Comparison of ENCODE assay signal across 33 cellular contexts in the genomic region with DNA sequence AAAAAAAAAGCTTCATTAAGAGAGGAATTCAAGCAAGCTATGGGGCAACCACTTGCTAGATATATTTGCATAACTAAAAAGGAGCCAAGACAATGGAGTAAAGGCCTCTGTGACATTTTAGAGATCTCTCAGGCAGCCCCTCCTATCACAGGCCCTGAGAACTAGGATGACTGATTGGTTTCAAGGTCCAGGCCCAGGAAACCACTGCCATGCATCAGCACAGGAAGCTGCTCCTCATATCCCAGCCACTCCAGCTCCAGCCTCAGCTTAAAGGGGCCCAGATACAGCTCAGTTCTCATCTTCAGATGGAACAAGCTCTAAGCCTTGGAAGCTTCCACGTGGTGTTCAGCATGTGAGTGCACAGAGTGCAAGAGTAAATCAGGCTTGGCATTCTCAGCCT. TPM values are rescaled to one million over a fixed set of nuclear protein-coding genes. Genes with fewer than 3 reads are reported as not detected.
DNase-seq lines count a peak whose midpoint lies in the region; ATAC-seq, FAIRE-seq and TF ChIP-seq lines count a peak whose summit lies in the region.
"Had no signal": no experiment of that assay in that cellular context is flagged by ENCODE, and none has a peak within 500 bp of the region (broad histone marks: within the 10 kb centered on the region; RNA-seq: fewer than 3 reads in every experiment).

No MANE protein-coding gene starts in this region.

- 0 out of 2 replicates have a peak overlapping the region, but pooled peaks have one; percentile 76 for H2BK15ac ChIP-seq in H1 (ENCODE audit: low read length)

- H3K23me2 ChIP-seq in H1 (ENCODE audit: low read depth, low read length), result no peaks in the 10 kb centered on the region

- peak; percentile 66 for DNase-seq in EH (ENCODE audit: low read depth)
- peak; percentile 27 for DNase-seq in LHCN-M2 (ENCODE audit: low read depth)
- DNase-seq in H1 (ENCODE audit: low read depth in 1 of 2, low spot score in 2 of 2), result no peak
- peak; percentile 50 for DNase-seq in kidney tubule cell (ENCODE audit: low spot score)
- no peak for DNase-seq in NCI-H526 (lab: John Stamatoyannopoulos, UW)
- no peak for DNase-seq in CD8-positive, alpha-beta T cell
- DNase-seq in SHP77 (lab: John Stamatoyannopoulos, UW), result no peak
- DNase-seq: activated CD4-positive, alpha-beta T cell treated with anti-CD3 and anti-CD28 coated beads for 1 hour; activated CD8-positive, alpha-beta T cell treated with anti-CD3 and anti-CD28 coated beads, Interleukin-2, amount 10 ng/mL, durations not matched to agents 7 days and 5 days; BE2C; central memory CD4-positive, alpha-beta T cell; endodermal cell; esophagus squamous epithelium; glutamatergic neuron; kidney; NCI-H187; NCI-H2171; NCI-H526 treated with DMSO at 0.1 percent for 48 hours; ovary; Peyer's patch; retina; stimulated activated CD4-positive, alpha-beta T cell treated with anti-CD3 and anti-CD28 coated beads, Interleukin-1b, Interleukin-23, amount 100 ng/mL, for 48 hours; transverse colon had no signal

- no peak overlapping the region for H3K4me3 Mint-ChIP-seq in CD8-positive, alpha-beta T cell
- H3K4me3 Mint-ChIP-seq: activated CD8-positive, alpha-beta T cell treated with anti-CD3 and anti-CD28 coated beads, Interleukin-2, amount 10 ng/mL, durations not matched to agents 7 days and 5 days; dendritic cell treated with granulocyte-macrophage colony-stimulating factor and Interleukin-4, amounts not matched to agents 40 ng/mL and 50 ng/mL, for 4 days; endodermal cell; natural killer cell treated with Interleukin-12 subunit alpha and Interleukin-12 subunit beta and Interleukin-15 and Interleukin-18, amount 100 ng/mL, for 72 hours had no signal

- CTCF ChIA-PET in H1 (lab: Charles Lee; ENCODE audit: partially characterized antibody), result interaction anchor here (0.6 to 1.1 kb wide), 3 partner anchors 17 to 246 kb away, joined by 3 read pairs; no protein-coding TSS in a partner anchor
- CTCF ChIA-PET in CD8-positive, alpha-beta T cell (lab: Charles Lee), result no interaction called here

- H2AK5ac ChIP-seq in H1 (ENCODE audit: low read depth, low read length), result no peak overlapping the region

- no peak overlapping the region for H3K27ac Mint-ChIP-seq in CD8-positive, alpha-beta T cell
- H3K27ac Mint-ChIP-seq: activated CD8-positive, alpha-beta T cell treated with anti-CD3 and anti-CD28 coated beads, Interleukin-2, amount 10 ng/mL, durations not matched to agents 7 days and 5 days; activated naive CD4-positive, alpha-beta T cell treated with anti-CD3 and anti-CD28 coated beads, Interleukin-2, amount 50 U/mL, for 72 hours; activated T-helper 2 cell treated with anti-CD3 and anti-CD28 coated beads, Interferon-gamma antibody, Interleukin-2, Interleukin-4, amounts not matched to agents 10 μg/mL and 5 μg/mL and 100 μg/mL, durations not matched to agents 14 hours and 24 hours and 36 hours; dendritic cell treated with granulocyte-macrophage colony-stimulating factor and Interleukin-4, amounts not matched to agents 40 ng/mL and 50 ng/mL, for 4 days; endodermal cell; natural killer cell treated with Interleukin-12 subunit alpha and Interleukin-12 subunit beta and Interleukin-15 and Interleukin-18, amount 100 ng/mL, for 72 hours had no signal

- H2AFZ ChIP-seq in H1 (ENCODE audit: low read length), result no peak overlapping the region

- H3K79me1 ChIP-seq in H1 (ENCODE audit: low read depth, low read length), result no peaks in the 10 kb centered on the region

- TF ChIP-seq RAD21 in H1 (IDR thresholded peaks at IDR 0.05 in 1 of 2, conservative IDR thresholded peaks at IDR 0.05 in 1 of 2; ENCODE audit: low read depth in 2 of 2, low read length in 2 of 2), result no peak

- no peak overlapping the region for H3K23ac ChIP-seq in H1 (ENCODE audit: insufficient read length)

- no peak overlapping the region for H3K4me3 ChIP-seq in H1 (ENCODE audit: extremely low read depth in 1 of 4, insufficient read depth in 2 of 4, low read depth in 3 of 4, low read length in 4 of 4)
- no peak overlapping the region for H3K4me3 ChIP-seq in CD8-positive, alpha-beta T cell (ENCODE audit: low read depth, low read length)
- H3K4me3 ChIP-seq: ascending aorta, esophagus squamous epithelium, ovary, Peyer's patch, smooth muscle cell, transverse colon had no signal

- TF ChIP-seq POLR2A in H1 (IDR thresholded peaks at IDR 0.05; ENCODE audit: control extremely low read depth in 1 of 2, low read depth in 2 of 2, low read length in 2 of 2), result no peak

- H3K9me3 ChIP-seq in H1 (ENCODE audit: insufficient read depth in 2 of 2, low read depth in 1 of 2, low read length in 1 of 2), result no peaks in the 10 kb centered on the region
- no peaks in the 10 kb centered on the region for H3K9me3 ChIP-seq in CD8-positive, alpha-beta T cell (ENCODE audit: low read length)
- H3K9me3 ChIP-seq: ascending aorta, BE2C, esophagus squamous epithelium, ovary, Peyer's patch, transverse colon had no signal

- WGBS in H1 (ENCODE audit: extremely low coverage in 1 of 2, insufficient coverage in 1 of 2, insufficient read length in 1 of 2, insufficient replicate concordance in 2 of 2, low coverage in 1 of 2, low lambda C conversion rate in 2 of 2, missing lambda C conversion rate in 1 of 2), 2 experiments, result 75% methylated on average over 1 of the region's 1 CpG; no CpG with 5 or more reads in 1 of the 2 experiments

- H3K4me1 Mint-ChIP-seq in CD8-positive, alpha-beta T cell (ENCODE audit: low read depth), result no peaks in the 10 kb centered on the region

- H2BK5ac ChIP-seq in H1 (ENCODE audit: low read depth, low read length), result no peak overlapping the region

- H4K8ac ChIP-seq in H1 (ENCODE audit: extremely low read depth, insufficient read depth, low read length), result no peak overlapping the region

- H3K4me2 ChIP-seq in H1 (ENCODE audit: insufficient read depth in 1 of 2, low read depth in 2 of 2, low read length in 2 of 2), result no peak overlapping the region
- H3K4me2 ChIP-seq: KMS-11, smooth muscle cell had no signal

- H4K91ac ChIP-seq in H1 (replicated peaks; ENCODE audit: insufficient read length, low read length), result no peak overlapping the region

- H2BK120ac ChIP-seq in H1 (replicated peaks; ENCODE audit: low read depth, low read length), result no peak overlapping the region

- intact Hi-C loops in CD8-positive, alpha-beta T cell (cut with DNase I, micrococcal nuclease), result no loop called here

- H2BK20ac ChIP-seq in H1 (ENCODE audit: low read length), result no peak overlapping the region

- H3K79me2 ChIP-seq in H1 (ENCODE audit: control insufficient read depth in 1 of 2, insufficient read depth in 2 of 2, low read length in 2 of 2), result no peaks in the 10 kb centered on the region

- TF ChIP-seq CTCF in H1 (IDR thresholded peaks at IDR 0.05; ENCODE audit: control extremely low read depth in 1 of 3, insufficient read depth in 1 of 3, low read depth in 1 of 3, low read length in 3 of 3), result no peak
- no peak for TF ChIP-seq CTCF in CD8-positive, alpha-beta T cell (IDR thresholded peaks at IDR 0.05)

- H3K9me3 Mint-ChIP-seq in CD8-positive, alpha-beta T cell, result no peaks in the 10 kb centered on the region
- H3K9me3 Mint-ChIP-seq: activated naive CD4-positive, alpha-beta T cell treated with anti-CD3 and anti-CD28 coated beads, Interleukin-2, amount 50 U/mL, for 72 hours; activated T-helper 2 cell treated with anti-CD3 and anti-CD28 coated beads, Interferon-gamma antibody, Interleukin-2, Interleukin-4, amounts not matched to agents 10 μg/mL and 5 μg/mL and 100 μg/mL, durations not matched to agents 14 hours and 24 hours and 36 hours; dendritic cell treated with granulocyte-macrophage colony-stimulating factor and Interleukin-4, amounts not matched to agents 40 ng/mL and 50 ng/mL, for 4 days; endodermal cell; natural killer cell treated with Interleukin-12 subunit alpha and Interleukin-12 subunit beta and Interleukin-15 and Interleukin-18, amount 100 ng/mL, for 72 hours had no signal

- no peak overlapping the region for H4K5ac ChIP-seq in H1 (ENCODE audit: insufficient read length, low read depth, low read length)

- no peaks in the 10 kb centered on the region for H3K36me3 ChIP-seq in H1 (ENCODE audit: control insufficient read depth in 2 of 4, insufficient read depth in 4 of 4, low read length in 3 of 4)
- H3K36me3 ChIP-seq in CD8-positive, alpha-beta T cell (ENCODE audit: insufficient read depth, low read length), result no peaks in the 10 kb centered on the region
- H3K36me3 ChIP-seq: ascending aorta, BE2C, esophagus squamous epithelium, ovary, Peyer's patch, transverse colon had no signal

- no peaks in the 10 kb centered on the region for H3K36me3 Mint-ChIP-seq in CD8-positive, alpha-beta T cell
- H3K36me3 Mint-ChIP-seq: activated naive CD4-positive, alpha-beta T cell treated with anti-CD3 and anti-CD28 coated beads, Interleukin-2, amount 50 U/mL, for 72 hours; natural killer cell treated with Interleukin-12 subunit alpha and Interleukin-12 subunit beta and Interleukin-15 and Interleukin-18, amount 100 ng/mL, for 72 hours had no signal

- no peak overlapping the region for H3K4ac ChIP-seq in H1 (replicated peaks; ENCODE audit: insufficient read length, low read depth, low read length)

- H3K56ac ChIP-seq in H1 (replicated peaks; ENCODE audit: insufficient read length, low read depth, low read length), result no peak overlapping the region

- H3K27ac ChIP-seq in H1 (ENCODE audit: low read depth, low read length), result no peak overlapping the region
- H3K27ac ChIP-seq in CD8-positive, alpha-beta T cell (ENCODE audit: low read depth, low read length), result no peak overlapping the region
- H3K27ac ChIP-seq: ascending aorta, esophagus squamous epithelium, KMS-11, ovary, Peyer's patch, transverse colon had no signal

- no peaks in the 10 kb centered on the region for H4K20me1 ChIP-seq in H1 (replicated peaks in 1 of 2; ENCODE audit: control insufficient read depth in 1 of 2, insufficient read depth in 2 of 2, low read length in 2 of 2)

- no peak for ATAC-seq in CD8-positive, alpha-beta T cell
- no peak for ATAC-seq in HG03469 (IDR thresholded peaks at IDR 0.05; ENCODE audit: unreplicated experiment)
- ATAC-seq: activated CD8-positive, alpha-beta T cell treated with anti-CD3 and anti-CD28 coated beads, Interleukin-2, amount 10 ng/mL, durations not matched to agents 7 days and 5 days; activated naive CD4-positive, alpha-beta T cell treated with anti-CD3 and anti-CD28 coated beads, Interleukin-2, amount 50 U/mL, for 72 hours; HCT116; natural killer cell treated with Interleukin-12 subunit alpha and Interleukin-12 subunit beta and Interleukin-15 and Interleukin-18, amount 100 ng/mL, for 72 hours had no signal

- H3K14ac ChIP-seq in H1 (ENCODE audit: insufficient read length), result no peak overlapping the region

- POLR2A ChIA-PET in H1 (lab: Charles Lee; ENCODE audit: partially characterized antibody), result no interaction called here
- POLR2A ChIA-PET in CD8-positive, alpha-beta T cell (lab: Charles Lee), result interaction anchor here (0.7 kb wide), 1 partner anchor 1223 kb away, joined by 5 read pairs; no protein-coding TSS in a partner anchor

- no peaks in the 10 kb centered on the region for H3K27me3 Mint-ChIP-seq in CD8-positive, alpha-beta T cell (ENCODE audit: low read depth)
- H3K27me3 Mint-ChIP-seq: dendritic cell treated with granulocyte-macrophage colony-stimulating factor and Interleukin-4, amounts not matched to agents 40 ng/mL and 50 ng/mL, for 4 days had no signal

- H3K9ac ChIP-seq in H1 (replicated peaks in 1 of 4; ENCODE audit: extremely low read depth in 1 of 4, low read depth in 3 of 4, low read length in 3 of 4), result no peak overlapping the region
- H3K9ac ChIP-seq: KMS-11 had no signal

- H3K18ac ChIP-seq in H1 (ENCODE audit: extremely low read depth, low read length), result no peak overlapping the region

- H3K27me3 ChIP-seq in H1 (replicated peaks in 1 of 4; ENCODE audit: control insufficient read depth in 3 of 4, extremely low read depth in 1 of 4, insufficient read depth in 3 of 4, low read length in 3 of 4), result no peaks in the 10 kb centered on the region; a peak in 1 of 7 replicates
- no peaks in the 10 kb centered on the region for H3K27me3 ChIP-seq in CD8-positive, alpha-beta T cell (ENCODE audit: insufficient read depth, low read length)
- H3K27me3 ChIP-seq: ascending aorta, BE2C, esophagus squamous epithelium, ovary, Peyer's patch, transverse colon had no signal

- no peak for TF ChIP-seq EP300 in H1 (IDR thresholded peaks at IDR 0.05; ENCODE audit: borderline replicate concordance in 1 of 2, low read depth in 2 of 2, low read length in 2 of 2)

- peaks cover 4 to 8% (median 6%) of the 10 kb centered on the region in 4 experiments; a peak in 6 of 7 replicates for H3K4me1 ChIP-seq in H1 (replicated peaks in 1 of 4; ENCODE audit: control insufficient read depth in 3 of 4, insufficient read depth in 4 of 4, low read length in 3 of 4)
- no peaks in the 10 kb centered on the region for H3K4me1 ChIP-seq in CD8-positive, alpha-beta T cell (ENCODE audit: insufficient read depth, low read length)
- H3K4me1 ChIP-seq: BE2C, Peyer's patch, transverse colon had no signal

- no peak overlapping the region for H2BK12ac ChIP-seq in H1 (ENCODE audit: low read depth, low read length)

- FAIRE-seq in H1 (lab: Jason Lieb, UNC), result no peak
- FAIRE-seq: kidney, TTC549 had no signal

RNA-seq across cellular contexts. Expression of gene THBS2, which starts 21.1 kb away (rescaled TPM):
- 14.9 and 18.6 TPM in 2 replicates for total RNA-seq in LHCN-M2 (2014; rRNA removed)
- 22.6 TPM for polyA plus RNA-seq in LHCN-M2 (2012)
- 22.5 and 23.3 TPM in 2 replicates for total RNA-seq in H1 (2021; fragmentation: NEBNext Ultra II Directional; extraction: Animal tissue kit (Norgen Biotek cat#: 25700))
- polyA plus RNA-seq in H1 (2011; rRNA removed), result 11.0 and 14.5 TPM in 2 replicates
- polyA plus RNA-seq in H1 (2011; cell fraction: cytosol; rRNA removed), result 13.2 TPM
- polyA plus RNA-seq in H1 (2011; cell fraction: nucleus; rRNA removed), result 33.1 TPM
- 9.6 to 12.8 TPM (median 11.3 TPM) in 4 replicates for polyA plus RNA-seq in H1 (2012, experiment 1 of 2)
- 3.1 TPM for polyA plus RNA-seq in H1 (2012, experiment 2 of 2)
- 21.3 TPM for polyA plus RNA-seq in H1 (2013, experiment 1 of 2)
- polyA plus RNA-seq in H1 (2013, experiment 2 of 2), result 17.4 TPM
- 23.9 and 27.8 TPM in 2 replicates for polyA minus RNA-seq in H1 (2011; rRNA and poly(A)+ RNA removed)
- polyA minus RNA-seq in H1 (2011; cell fraction: cytosol; rRNA and poly(A)+ RNA removed), result 17.0 TPM
- 19.3 TPM for polyA minus RNA-seq in H1 (2011; cell fraction: nucleus; rRNA and poly(A)+ RNA removed)
- not detected for total RNA-seq in CD8-positive, alpha-beta T cell
- total RNA-seq: activated CD8-positive, alpha-beta T cell treated with anti-CD3 and anti-CD28 coated beads, Interleukin-2, amount 10 ng/mL, durations not matched to agents 7 days and 5 days; activated naive CD4-positive, alpha-beta T cell treated with anti-CD3 and anti-CD28 coated beads, Interleukin-2, amount 50 U/mL, for 72 hours; activated T-helper 2 cell treated with anti-CD3 and anti-CD28 coated beads, Interferon-gamma antibody, Interleukin-2, Interleukin-4, amounts not matched to agents 10 μg/mL and 5 μg/mL and 100 μg/mL, durations not matched to agents 14 hours and 24 hours and 36 hours; natural killer cell treated with Interleukin-12 subunit alpha and Interleukin-12 subunit beta and Interleukin-15 and Interleukin-18, amount 100 ng/mL, for 72 hours had no signal

Comparison
In these comparisons a context has a peak if more than half of its experiments do, and no peak if none do; other contexts are left out.
1. DNase-seq: peak in EH (single experiment), LHCN-M2 (single experiment) and kidney tubule cell (single experiment); none in H1 (0 of 2), NCI-H526 (0 of 2), CD8-positive, alpha-beta T cell (0 of 7) and SHP77 (0 of 2).
2. RNA of gene THBS2, which starts 21.1 kb away (total RNA-seq): 22.5 to 23.3 TPM in H1 and 14.9 to 18.6 TPM in LHCN-M2; not detected in CD8-positive, alpha-beta T cell; every median in the first group is over 10 times any median in the second.